11 cellular contexts compared by ENCODE assay signal in genomic region chr7:43637114-43637806, GRCh38. TPM values are rescaled to one million over a fixed set of nuclear protein-coding genes. Genes with fewer than 3 reads are reported as not detected.
DNase-seq lines count a peak whose midpoint lies in the region; ATAC-seq, FAIRE-seq and TF ChIP-seq lines count a peak whose summit lies in the region.
"Had no signal": no experiment of that assay in that cellular context is flagged by ENCODE, and none has a peak within 500 bp of the region (broad histone marks: within the 10 kb centered on the region; RNA-seq: fewer than 3 reads in every experiment).

No MANE protein-coding gene starts in this region.

- peaks cover 96% of the 10 kb centered on the region for H3K4me1 Mint-ChIP-seq in CD4-positive, alpha-beta T cell (ENCODE audit: low read depth)
- H3K4me1 Mint-ChIP-seq in astrocyte (ENCODE audit: low read depth, unreplicated experiment): peaks cover 20% of the 10 kb centered on the region

- H3K36me3 ChIP-seq in astrocyte (ENCODE audit: insufficient read depth, low read length) (peaks cover 41% of the 10 kb centered on the region), mucosa of descending colon (ENCODE audit: low read depth) (no peaks in the 10 kb centered on the region)

- H3K27ac Mint-ChIP-seq in CD4-positive, alpha-beta T cell: peak overlapping the region; percentile 87
- peak overlapping the region; percentile 50 for H3K27ac Mint-ChIP-seq in astrocyte (ENCODE audit: unreplicated experiment)

- H3K4me3 Mint-ChIP-seq in CD4-positive, alpha-beta T cell: peak overlapping the region; percentile 76
- H3K4me3 Mint-ChIP-seq in astrocyte (ENCODE audit: unreplicated experiment): no peak overlapping the region

- no peaks in the 10 kb centered on the region for H3K27me3 Mint-ChIP-seq in CD4-positive, alpha-beta T cell
- H3K27me3 Mint-ChIP-seq in astrocyte (ENCODE audit: low read depth, unreplicated experiment): no peaks in the 10 kb centered on the region

- H3K27me3 ChIP-seq in CD4-positive, alpha-beta T cell (ENCODE audit: control insufficient read depth, insufficient read depth, low read length): no peaks in the 10 kb centered on the region
- no peaks in the 10 kb centered on the region for H3K27me3 ChIP-seq in astrocyte (ENCODE audit: insufficient read depth, low read length)

- no peak overlapping the region for H3K4me2 ChIP-seq in astrocyte (ENCODE audit: low read length)

- DNase-seq in CD4-positive, alpha-beta T cell: no peak
- DNase-seq in LHCN-M2 (ENCODE audit: low read depth): peak; percentile 31
- peak; percentile 63 for DNase-seq in astrocyte (ENCODE audit: low read depth)
- DNase-seq in mucosa of descending colon: no peak
- DNase-seq in NCI-H82 treated with DMSO at 0.1 percent for 48 hours (lab: John Stamatoyannopoulos, UW; ENCODE audit: unreplicated experiment): no peak
- no peak for DNase-seq in NCI-H345 treated with DMSO at 0.1 percent for 48 hours (lab: John Stamatoyannopoulos, UW; ENCODE audit: unreplicated experiment)
- no peak for DNase-seq in islet precursor cell
- DNase-seq: COR-L47, NCI-H510A treated with DMSO at 0.1 percent for 48 hours, occipital lobe had no signal

- H3K27ac ChIP-seq in CD4-positive, alpha-beta T cell (ENCODE audit: low read depth, low read length): peak overlapping the region; percentile 52
- H3K27ac ChIP-seq in astrocyte (ENCODE audit: low read depth, low read length): peak overlapping the region; percentile 48

- FAIRE-seq in astrocyte (lab: Jason Lieb, UNC): no peak

- H3K4me3 ChIP-seq in astrocyte (ENCODE audit: insufficient read depth, low read depth, low read length): no peak overlapping the region
- no peak overlapping the region for H3K4me3 ChIP-seq in mucosa of descending colon

- H3K9me3 ChIP-seq in CD4-positive, alpha-beta T cell (ENCODE audit: control insufficient read depth, low read length): no peaks in the 10 kb centered on the region
- H3K9me3 ChIP-seq in astrocyte (ENCODE audit: insufficient read depth, low read depth, low read length) (peaks cover 2% of the 10 kb centered on the region), mucosa of descending colon (no peaks in the 10 kb centered on the region)

- peaks cover 46% of the 10 kb centered on the region for H3K4me1 ChIP-seq in astrocyte (ENCODE audit: insufficient read depth, low read length)
- H3K4me1 ChIP-seq in mucosa of descending colon (ENCODE audit: low read depth): peaks cover 10% of the 10 kb centered on the region

- no peaks in the 10 kb centered on the region for H3K9me3 Mint-ChIP-seq in CD4-positive, alpha-beta T cell
- no peaks in the 10 kb centered on the region for H3K9me3 Mint-ChIP-seq in astrocyte (ENCODE audit: unreplicated experiment)

- intact Hi-C loops in CD4-positive, alpha-beta T cell (cut with DNase I, micrococcal nuclease): loop anchor here in 1 of 2 experiments (1.0 kb wide), 1 partner anchor 11 kb away; no protein-coding TSS in a partner anchor
- intact Hi-C loops in mucosa of descending colon (cut with DNase I, micrococcal nuclease): no loop called here

- H3K79me2 ChIP-seq in astrocyte (ENCODE audit: insufficient read depth, low read length): peaks cover 48% of the 10 kb centered on the region

- peak; percentile 71 for ATAC-seq in CD4-positive, alpha-beta T cell (ENCODE audit: poor library complexity)
- ATAC-seq in mucosa of descending colon (peak; percentile 56), HG03520 (IDR thresholded peaks at IDR 0.05; ENCODE audit: unreplicated experiment) (no peak)

- CTCF ChIA-PET in CD4-positive, alpha-beta T cell (lab: Charles Lee): interaction anchor here (0.6 kb wide), 1 partner anchor 30 kb away, joined by 3 read pairs; no protein-coding TSS in a partner anchor

- H4K20me1 ChIP-seq in astrocyte (ENCODE audit: insufficient read depth, low read length): peaks cover 6% of the 10 kb centered on the region

- H2AFZ ChIP-seq in astrocyte (ENCODE audit: low read depth, low read length): no peak overlapping the region

- POLR2A ChIA-PET in CD4-positive, alpha-beta T cell (lab: Charles Lee): interaction anchor here (0.6 to 5.5 kb wide), 6 partner anchors 9 to 54 kb away, joined by 3 to 81 read pairs (median 5); partner anchors contain the start of gene STK17A

- H3K9ac ChIP-seq in astrocyte (ENCODE audit: low read length): no peak overlapping the region

- peaks cover 98% of the 10 kb centered on the region for H3K36me3 Mint-ChIP-seq in CD4-positive, alpha-beta T cell (ENCODE audit: low read depth)
- peaks cover 27% of the 10 kb centered on the region for H3K36me3 Mint-ChIP-seq in astrocyte (ENCODE audit: low read depth, unreplicated experiment)

- no peak for TF ChIP-seq CTCF in CD4-positive, alpha-beta T cell (IDR thresholded peaks at IDR 0.05)
- TF ChIP-seq CTCF in astrocyte (IDR thresholded peaks at IDR 0.05; ENCODE audit: insufficient read depth, low read depth, low read length) (no peak), mucosa of descending colon (IDR thresholded peaks at IDR 0.05) (no peak)

RNA-seq across cellular contexts. Expression of gene STK17A, which starts 54.4 kb away (rescaled TPM):
- total RNA-seq in CD4-positive, alpha-beta T cell: 100 to 1,000 TPM; 213 to 218 TPM
- total RNA-seq in LHCN-M2 (2014; rRNA removed) (42.1 and 49.6 TPM in 2 replicates), astrocyte (38.4 and 39.1 TPM in 2 replicates), mucosa of descending colon (10 to 100 TPM; 17.9 to 30.0 (median 19.5) TPM)
- polyA plus RNA-seq in LHCN-M2 (2012): 12.9 TPM

Comparison
In these comparisons a context has a peak if more than half of its experiments do, and no peak if none do; other contexts are left out.
1. DNase-seq: peak in LHCN-M2 (single experiment) and astrocyte (single experiment); none in CD4-positive, alpha-beta T cell (0 of 10), mucosa of descending colon (0 of 3), NCI-H82 treated with DMSO at 0.1 percent for 48 hours (single experiment), NCI-H345 treated with DMSO at 0.1 percent for 48 hours (single experiment) and islet precursor cell (single experiment).